In the genomic region with DNA sequence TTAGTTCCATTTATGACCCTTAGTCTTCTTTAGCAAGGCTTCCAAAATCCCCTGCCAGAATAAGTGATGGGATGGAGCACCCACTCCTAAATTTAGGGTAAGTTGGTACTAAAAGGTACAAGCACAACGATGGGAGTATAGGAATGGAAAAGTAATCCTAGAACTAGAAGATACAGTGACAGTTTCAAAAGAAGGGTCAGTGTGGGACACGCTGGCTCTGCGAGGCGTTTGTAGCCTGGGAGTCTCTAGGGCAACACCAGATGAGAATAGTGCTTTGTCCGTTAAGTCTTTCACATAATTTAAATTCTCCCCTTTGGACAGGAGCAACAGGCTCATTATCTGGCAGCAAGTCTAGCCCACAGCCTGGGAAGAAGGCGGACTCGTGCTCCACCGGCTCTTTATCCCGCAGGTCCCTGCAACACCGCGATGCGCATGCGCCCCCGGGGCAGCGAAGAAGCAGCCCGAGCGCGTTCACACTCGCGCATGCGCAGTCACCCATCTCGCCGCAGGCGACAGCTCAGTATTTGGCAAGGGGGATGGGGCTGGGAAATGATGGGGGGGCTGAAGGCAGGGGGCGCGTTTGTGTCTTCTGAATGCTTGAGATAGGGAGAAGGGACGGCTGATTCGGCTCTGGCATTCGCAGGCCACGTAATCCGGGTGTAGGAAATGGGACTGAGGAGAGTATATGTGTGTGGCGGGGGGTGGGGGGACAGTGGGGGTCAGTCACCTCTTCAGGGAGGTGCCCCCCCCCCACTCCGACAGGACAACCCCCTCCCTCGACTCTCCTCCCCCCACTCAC, we compare ENCODE assay signal across 8 cellular contexts. TPM values are rescaled to one million over a fixed set of nuclear protein-coding genes. Genes with fewer than 3 reads are reported as not detected.
DNase-seq lines count a peak whose midpoint lies in the region; ATAC-seq and TF ChIP-seq lines count a peak whose summit lies in the region.

No MANE protein-coding gene starts in this region.

- TF ChIP-seq CTCF in colonic mucosa (IDR thresholded peaks at IDR 0.05), result no peak

- DNase-seq in ACHN, result peak; percentile 95
- DNase-seq in NCI-H524 (lab: John Stamatoyannopoulos, UW), result peak; percentile 91 to 97
- DNase-seq in activated CD4-positive, alpha-beta T cell treated with anti-CD3 and anti-CD28 coated beads for 48 hours, result peak; percentile 98
- peak; percentile 97 for DNase-seq in colonic mucosa
- peak; percentile 97 to 98 for DNase-seq in left colon
- DNase-seq in stimulated activated CD4-positive, alpha-beta T cell treated with anti-CD3 and anti-CD28 coated beads, Interleukin-1b, Interleukin-23, amount 100 ng/mL, for 24 hours (ENCODE audit: low read depth in 4 of 4, low spot score in 1 of 4), result peak; percentile 95 to 97 (median 96)

- H3K36me3 ChIP-seq in colonic mucosa, result no peaks in the 10 kb centered on the region

- ATAC-seq in GM18907 (IDR thresholded peaks at IDR 0.05; ENCODE audit: unreplicated experiment) (peak; percentile 47), HG03442 (IDR thresholded peaks at IDR 0.05; ENCODE audit: unreplicated experiment) (peak; percentile 46), left colon (peak; percentile 73)

- peaks cover 17% of the 10 kb centered on the region for H3K4me1 ChIP-seq in colonic mucosa

- H3K9ac ChIP-seq in colonic mucosa (ENCODE audit: low read depth in 2 of 2, low read length in 2 of 2), result peak overlapping the region; percentile 89 to 92

- H3K27me3 ChIP-seq in colonic mucosa, result no peaks in the 10 kb centered on the region

- in situ Hi-C loops in ACHN (cut with HindIII; ENCODE audit: low pct_ligation_motif_present, low pct_unique_long_range_greater_than_20kb, low sequenced_read_pairs), result no loop called here

- H3K27ac ChIP-seq in colonic mucosa, result peak overlapping the region; percentile 97

- intact Hi-C loops in colonic mucosa (cut with DNase I), result no loop called here
- intact Hi-C loops in left colon (cut with DNase I, micrococcal nuclease), result no loop called here

- peak overlapping the region; percentile 59 for H3K4me3 ChIP-seq in colonic mucosa

- no peaks in the 10 kb centered on the region for H3K9me3 ChIP-seq in colonic mucosa

RNA-seq across cellular contexts. Expression of a gene that starts 0.6 kb away (rescaled TPM):
- 10 to 100 TPM; 60.5 to 83.2 TPM for total RNA-seq in colonic mucosa
- total RNA-seq in left colon, result 10 to 100 TPM; 53.4 to 73.3 TPM

RNA-seq across cellular contexts. Expression of a gene that starts 30.4 kb away (rescaled TPM):
- total RNA-seq in colonic mucosa, result 10 to 100 TPM; 43.0 to 73.5 TPM
- total RNA-seq in left colon, result 10 to 100 TPM; 43.1 to 55.0 TPM

Comparison
In these comparisons a context has a peak if more than half of its experiments do, and no peak if none do; other contexts are left out.
1. Peak in every context shown above with its lines: DNase-seq, ATAC-seq, H3K4me3 ChIP-seq and H3K27ac ChIP-seq.